ENCODE assay signal across 8 cellular contexts in the genomic region with DNA sequence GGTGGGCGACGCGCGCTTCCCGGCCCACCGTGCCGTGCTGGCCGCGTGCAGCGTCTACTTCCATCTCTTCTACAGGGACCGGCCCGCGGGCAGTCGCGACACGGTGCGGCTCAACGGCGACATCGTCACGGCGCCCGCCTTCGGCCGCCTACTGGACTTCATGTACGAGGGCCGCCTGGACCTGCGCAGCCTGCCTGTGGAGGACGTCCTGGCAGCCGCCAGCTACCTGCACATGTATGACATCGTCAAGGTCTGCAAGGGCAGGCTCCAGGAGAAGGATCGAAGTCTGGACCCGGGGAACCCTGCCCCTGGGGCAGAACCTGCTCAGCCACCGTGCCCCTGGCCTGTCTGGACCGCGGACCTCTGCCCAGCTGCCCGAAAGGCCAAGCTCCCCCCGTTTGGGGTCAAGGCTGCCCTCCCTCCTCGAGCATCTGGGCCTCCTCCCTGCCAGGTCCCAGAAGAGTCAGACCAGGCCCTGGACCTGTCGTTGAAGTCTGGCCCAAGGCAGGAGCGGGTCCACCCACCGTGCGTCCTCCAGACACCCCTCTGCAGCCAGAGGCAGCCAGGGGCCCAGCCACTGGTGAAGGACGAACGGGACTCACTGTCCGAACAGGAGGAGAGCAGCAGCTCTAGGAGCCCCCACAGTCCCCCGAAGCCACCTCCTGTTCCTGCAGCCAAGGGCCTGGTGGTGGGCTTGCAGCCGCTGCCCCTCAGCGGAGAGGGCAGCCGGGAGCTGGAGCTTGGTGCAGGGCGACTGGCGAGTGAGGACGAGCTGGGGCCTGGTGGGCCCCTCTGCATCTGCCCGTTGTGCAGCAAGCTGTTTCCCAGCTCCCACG. TPM values are rescaled to one million over a fixed set of nuclear protein-coding genes. Genes with fewer than 3 reads are reported as not detected.
DNase-seq lines count a peak whose midpoint lies in the region; ATAC-seq, FAIRE-seq and TF ChIP-seq lines count a peak whose summit lies in the region.

No MANE protein-coding gene starts in this region.

- no peak for FAIRE-seq in astrocyte (lab: Jason Lieb, UNC)

- H3K27ac ChIP-seq in astrocyte (ENCODE audit: low read depth, low read length): no peak overlapping the region
- peak overlapping the region; percentile 39 to 81 (median 72) for H3K27ac ChIP-seq in right lobe of liver

- H3K27me3 ChIP-seq in astrocyte (ENCODE audit: insufficient read depth, low read length) (peaks cover 3% of the 10 kb centered on the region), right lobe of liver (no peaks in the 10 kb centered on the region)

- peaks cover 31% of the 10 kb centered on the region for H4K20me1 ChIP-seq in astrocyte (ENCODE audit: insufficient read depth, low read length)

- TF ChIP-seq POLR2A in right lobe of liver (IDR thresholded peaks at IDR 0.05) (no peak), GM18505 (IDR thresholded peaks at IDR 0.05; ENCODE audit: borderline replicate concordance, extremely low read depth, insufficient read depth, insufficient read length) (no peak)

- peak overlapping the region; percentile 95 for H3K4me2 ChIP-seq in astrocyte (ENCODE audit: low read length)

- H2AFZ ChIP-seq in astrocyte (ENCODE audit: low read depth, low read length): peak overlapping the region; percentile 66

- H3K9ac ChIP-seq in astrocyte (ENCODE audit: low read length): peak overlapping the region; percentile 43

- peaks cover 44% of the 10 kb centered on the region for H3K27me3 Mint-ChIP-seq in activated naive CD4-positive, alpha-beta T cell treated with anti-CD3 and anti-CD28 coated beads, Interleukin-2, amount 10 ng/mL, durations not matched to agents 7 days and 5 days
- H3K27me3 Mint-ChIP-seq in astrocyte (ENCODE audit: low read depth, unreplicated experiment): no peaks in the 10 kb centered on the region
- H3K27me3 Mint-ChIP-seq in type B pancreatic cell: peaks cover 26% of the 10 kb centered on the region

- 0% methylated on average over 1 of the region's 55 CpGs for WGBS in right lobe of liver (ENCODE audit: insufficient coverage, low coverage, low lambda C conversion rate, missing lambda C conversion rate)

- H3K79me2 ChIP-seq in astrocyte (ENCODE audit: insufficient read depth, low read length): no peaks in the 10 kb centered on the region

- no peaks in the 10 kb centered on the region for H3K9me3 ChIP-seq in astrocyte (ENCODE audit: insufficient read depth, low read depth, low read length)
- H3K9me3 ChIP-seq in right lobe of liver: no peaks in the 10 kb centered on the region

- peak overlapping the region; percentile 84 for H3K27ac Mint-ChIP-seq in activated naive CD4-positive, alpha-beta T cell treated with anti-CD3 and anti-CD28 coated beads, Interleukin-2, amount 10 ng/mL, durations not matched to agents 7 days and 5 days
- H3K27ac Mint-ChIP-seq in astrocyte (ENCODE audit: unreplicated experiment) (no peak overlapping the region), type B pancreatic cell (peak overlapping the region; percentile 82)

- H3K36me3 Mint-ChIP-seq in activated naive CD4-positive, alpha-beta T cell treated with anti-CD3 and anti-CD28 coated beads, Interleukin-2, amount 10 ng/mL, durations not matched to agents 7 days and 5 days: no peaks in the 10 kb centered on the region
- peaks cover 2% of the 10 kb centered on the region for H3K36me3 Mint-ChIP-seq in astrocyte (ENCODE audit: low read depth, unreplicated experiment)
- H3K36me3 Mint-ChIP-seq in type B pancreatic cell: no peaks in the 10 kb centered on the region

- H3K36me3 ChIP-seq in astrocyte (ENCODE audit: insufficient read depth, low read length) (no peaks in the 10 kb centered on the region), right lobe of liver (no peaks in the 10 kb centered on the region)

- ATAC-seq in right lobe of liver: peak; percentile 9 to 49 (median 32)
- ATAC-seq in GM18505 (IDR thresholded peaks at IDR 0.05; ENCODE audit: unreplicated experiment): no peak

- DNase-seq in activated naive CD4-positive, alpha-beta T cell treated with anti-CD3 and anti-CD28 coated beads, Interleukin-2, amount 10 ng/mL, durations not matched to agents 7 days and 5 days: no peak
- DNase-seq in activated naive CD4-positive, alpha-beta T cell treated with Interleukin-2 at 50 U/mL for 16 hours: no peak
- no peak for DNase-seq in astrocyte (ENCODE audit: low read depth)
- DNase-seq in right lobe of liver: peak in 2 of 3 donors; percentile 71 to 79
- DNase-seq in type B pancreatic cell (ENCODE audit: extremely low spot score, unreplicated experiment): no peak
- DNase-seq in activated gamma-delta T cell (lab: John Stamatoyannopoulos, UW): no peak
- DNase-seq in NCI-H1105 (lab: John Stamatoyannopoulos, UW): no peak

- TF ChIP-seq CTCF in astrocyte (IDR thresholded peaks at IDR 0.05; ENCODE audit: insufficient read depth, low read depth, low read length) (no peak), right lobe of liver (IDR thresholded peaks at IDR 0.05) (no peak), type B pancreatic cell (conservative IDR thresholded peaks at IDR 0.05) (no peak)

- H3K4me1 ChIP-seq in astrocyte (ENCODE audit: insufficient read depth, low read length) (peaks cover 24% of the 10 kb centered on the region), right lobe of liver (peaks cover 3 to 22% (median 11%) of the 10 kb centered on the region in 4 donors)

- CTCF ChIA-PET in activated naive CD4-positive, alpha-beta T cell treated with anti-CD3 and anti-CD28 coated beads, Interleukin-2, amount 10 ng/mL, durations not matched to agents 7 days and 5 days (lab: Charles Lee): interaction anchor here (1.1 to 1.7 kb wide), 3 partner anchors 12 to 33 kb away, joined by 3 to 6 read pairs (median 3); no protein-coding TSS in a partner anchor

- peaks cover 34% of the 10 kb centered on the region for H3K4me1 Mint-ChIP-seq in activated naive CD4-positive, alpha-beta T cell treated with anti-CD3 and anti-CD28 coated beads, Interleukin-2, amount 10 ng/mL, durations not matched to agents 7 days and 5 days
- H3K4me1 Mint-ChIP-seq in astrocyte (ENCODE audit: low read depth, unreplicated experiment) (peaks cover 20% of the 10 kb centered on the region), type B pancreatic cell (ENCODE audit: unreplicated experiment) (peaks cover 14% of the 10 kb centered on the region)

- H3K4me3 Mint-ChIP-seq in activated naive CD4-positive, alpha-beta T cell treated with anti-CD3 and anti-CD28 coated beads, Interleukin-2, amount 10 ng/mL, durations not matched to agents 7 days and 5 days: peak overlapping the region; percentile 84
- H3K4me3 Mint-ChIP-seq in astrocyte (ENCODE audit: unreplicated experiment): peak overlapping the region; percentile 81
- H3K4me3 Mint-ChIP-seq in type B pancreatic cell: peak overlapping the region; percentile 91

- H3K4me3 ChIP-seq in astrocyte (ENCODE audit: insufficient read depth, low read depth, low read length): peak overlapping the region; percentile 67
- peak overlapping the region; percentile 69 to 79 (median 75) for H3K4me3 ChIP-seq in right lobe of liver

- intact Hi-C loops in right lobe of liver (cut with DNase I): no loop called here

- H3K9me3 Mint-ChIP-seq in activated naive CD4-positive, alpha-beta T cell treated with anti-CD3 and anti-CD28 coated beads, Interleukin-2, amount 10 ng/mL, durations not matched to agents 7 days and 5 days: no peaks in the 10 kb centered on the region
- H3K9me3 Mint-ChIP-seq in astrocyte (ENCODE audit: unreplicated experiment) (no peaks in the 10 kb centered on the region), type B pancreatic cell (no peaks in the 10 kb centered on the region)

RNA-seq across cellular contexts. Expression of gene ZBTB42, which starts 0.6 kb away (rescaled TPM):
- total RNA-seq in astrocyte (6.6 and 6.9 TPM in 2 replicates), right lobe of liver (10 to 100 TPM in 2 of 6 experiments, 1 to 10 TPM in 4; 2.2 to 13.7 (median 3.6) TPM), type B pancreatic cell (ENCODE audit: low replicate concordance) (6.6 and 11.5 TPM in 2 replicates)

RNA-seq across cellular contexts. Expression of gene AKT1, which starts 6.0 kb away (rescaled TPM):
- 148 and 155 TPM in 2 replicates for total RNA-seq in astrocyte
- total RNA-seq in right lobe of liver: 10 to 100 TPM; 66.7 to 92.1 (median 83.9) TPM
- total RNA-seq in type B pancreatic cell (ENCODE audit: low replicate concordance): 102 and 123 TPM in 2 replicates

RNA-seq across cellular contexts. Expression of gene SIVA1, which starts 48.6 kb away (rescaled TPM):
- total RNA-seq in astrocyte (46.4 and 51.0 TPM in 2 replicates), right lobe of liver (100 to 1,000 TPM in 2 of 6 experiments, 10 to 100 TPM in 4; 38.1 to 252 (median 50.6) TPM), type B pancreatic cell (ENCODE audit: low replicate concordance) (65.7 and 90.1 TPM in 2 replicates)

Comparison
In these comparisons a context has a peak if more than half of its experiments do, and no peak if none do; other contexts are left out.
1. DNase-seq: peak in right lobe of liver (2 of 3); none in activated naive CD4-positive, alpha-beta T cell treated with anti-CD3 and anti-CD28 coated beads, Interleukin-2, amount 10 ng/mL, durations not matched to agents 7 days and 5 days (single experiment), activated naive CD4-positive, alpha-beta T cell treated with Interleukin-2 at 50 U/mL for 16 hours (single experiment), astrocyte (single experiment), type B pancreatic cell (single experiment), activated gamma-delta T cell (single experiment) and NCI-H1105 (single experiment).
2. Peak in every context shown above with its lines, with median percentiles within 50 percentile points of each other: H3K4me3 Mint-ChIP-seq.